ENCODE assay signal across 25 cellular contexts in genomic region chr12:127980585-127980984, GRCh38.
DNase-seq lines count a peak whose midpoint lies in the region; ATAC-seq, FAIRE-seq and TF ChIP-seq lines count a peak whose summit lies in the region.
"Had no signal": no experiment of that assay in that cellular context is flagged by ENCODE, and none has a peak within 500 bp of the region (broad histone marks: within the 10 kb centered on the region; RNA-seq: fewer than 3 reads in every experiment).

No MANE protein-coding gene starts in this region.

- TF ChIP-seq POLR2A in H1 (IDR thresholded peaks at IDR 0.05; ENCODE audit: control extremely low read depth in 1 of 2, low read depth in 2 of 2, low read length in 2 of 2), result no peak

- no peak overlapping the region for H2BK20ac ChIP-seq in H1 (ENCODE audit: low read length)

- H3K9ac ChIP-seq in H1 (replicated peaks in 1 of 4; ENCODE audit: extremely low read depth in 1 of 4, low read depth in 3 of 4, low read length in 3 of 4) (no peak overlapping the region), mesendoderm (ENCODE audit: low read length) (no peak overlapping the region)
- H3K9ac ChIP-seq: BLaER1 treated with 17β-estradiol and CSF1 and Interleukin-3, amounts not matched to agents 10 nM and 100 nM had no signal

- H3K79me2 ChIP-seq in H1 (ENCODE audit: control insufficient read depth in 1 of 2, insufficient read depth in 2 of 2, low read length in 2 of 2) (no peaks in the 10 kb centered on the region), mesendoderm (ENCODE audit: control insufficient read depth, insufficient read depth, low read length) (no peaks in the 10 kb centered on the region), osteoblast (ENCODE audit: insufficient read depth, low read length) (no peaks in the 10 kb centered on the region)

- H2BK5ac ChIP-seq in H1 (ENCODE audit: low read depth, low read length) (no peak overlapping the region), mesendoderm (ENCODE audit: low read length) (no peak overlapping the region)

- H3K4me1 ChIP-seq in H1 (replicated peaks in 1 of 4; ENCODE audit: control insufficient read depth in 3 of 4, insufficient read depth in 4 of 4, low read length in 3 of 4) (no peaks in the 10 kb centered on the region), mesendoderm (ENCODE audit: control insufficient read depth, low read depth, low read length) (no peaks in the 10 kb centered on the region), osteoblast (ENCODE audit: insufficient read depth, low read length) (no peaks in the 10 kb centered on the region)
- H3K4me1 ChIP-seq: A549, BE2C, HAP-1 had no signal

- H2AK5ac ChIP-seq in H1 (ENCODE audit: low read depth, low read length) (no peak overlapping the region), mesendoderm (ENCODE audit: low read length) (no peak overlapping the region)

- no peak overlapping the region for H3K4me2 ChIP-seq in H1 (ENCODE audit: insufficient read depth in 1 of 2, low read depth in 2 of 2, low read length in 2 of 2)
- no peak overlapping the region for H3K4me2 ChIP-seq in mesendoderm (ENCODE audit: low read length)
- no peak overlapping the region for H3K4me2 ChIP-seq in osteoblast (ENCODE audit: insufficient read depth, low read length)
- H3K4me2 ChIP-seq: A549; BLaER1 treated with 17β-estradiol and CSF1 and Interleukin-3, amounts not matched to agents 10 nM and 100 nM had no signal

- no peaks in the 10 kb centered on the region; a peak in 2 of 4 replicates for H3K9me3 ChIP-seq in H1 (ENCODE audit: insufficient read depth in 2 of 2, low read depth in 1 of 2, low read length in 1 of 2)
- no peaks in the 10 kb centered on the region for H3K9me3 ChIP-seq in osteoblast (ENCODE audit: low read depth, low read length)
- H3K9me3 ChIP-seq: A549, BE2C, HAP-1 had no signal

- DNase-seq in H7, result peak; percentile 55
- DNase-seq in H1 (ENCODE audit: low read depth in 1 of 2, low spot score in 2 of 2), result no peak
- DNase-seq in mesendoderm, result peak; percentile 18
- DNase-seq in osteoblast (ENCODE audit: insufficient read length, low spot score, missing footprints), result peak; percentile 70
- no peak for DNase-seq in NCI-H2171 treated with DMSO at 0.1 percent for 48 hours (lab: John Stamatoyannopoulos, UW)
- DNase-seq in NCI-H69 (lab: John Stamatoyannopoulos, UW), result no peak
- DNase-seq: 8988T; ACHN; AML-193; BE2C; CD4-positive, alpha-beta T cell; CD8-positive, alpha-beta memory T cell; DMS 273 treated with DMSO at 0.1 percent for 48 hours; DMS79; EL; GDM1; GOT3; HFFc6 had no signal

- H3K27ac ChIP-seq in H1 (ENCODE audit: low read depth, low read length) (no peak overlapping the region), mesendoderm (ENCODE audit: low read depth, low read length) (no peak overlapping the region), osteoblast (ENCODE audit: low read depth, low read length) (no peak overlapping the region)
- H3K27ac ChIP-seq: A549; BLaER1 treated with 17β-estradiol and CSF1 and Interleukin-3, amounts not matched to agents 10 nM and 100 nM had no signal

- peak; percentile 48 to 52 (median 50) for TF ChIP-seq CTCF in H1 (IDR thresholded peaks at IDR 0.05; ENCODE audit: control extremely low read depth in 1 of 3, insufficient read depth in 1 of 3, low read depth in 1 of 3, low read length in 3 of 3)
- TF ChIP-seq CTCF in osteoblast (IDR thresholded peaks at IDR 0.05; ENCODE audit: extremely low read depth, low read depth, low read length), result no peak

- no peak overlapping the region for H2BK15ac ChIP-seq in H1 (ENCODE audit: low read length)
- H2BK15ac ChIP-seq in mesendoderm (replicated peaks; ENCODE audit: low read depth), result no peak overlapping the region

- H3K23ac ChIP-seq in H1 (ENCODE audit: insufficient read length) (no peak overlapping the region), mesendoderm (ENCODE audit: low read length) (no peak overlapping the region)

- H2BK12ac ChIP-seq in H1 (ENCODE audit: low read depth, low read length), result no peak overlapping the region

- no peak for FAIRE-seq in H1 (lab: Jason Lieb, UNC)
- FAIRE-seq: A549, D721Med, GM12891, GM18507 had no signal

- no peaks in the 10 kb centered on the region for H3K79me1 ChIP-seq in H1 (ENCODE audit: low read depth, low read length)
- H3K79me1 ChIP-seq in mesendoderm (ENCODE audit: low read length), result no peaks in the 10 kb centered on the region

- no peak overlapping the region for H3K56ac ChIP-seq in H1 (replicated peaks; ENCODE audit: insufficient read length, low read depth, low read length)
- no peak overlapping the region for H3K56ac ChIP-seq in mesendoderm (ENCODE audit: low read length)

- no peaks in the 10 kb centered on the region for H3K36me3 ChIP-seq in H7 (replicated peaks; ENCODE audit: control insufficient read depth, insufficient read depth, low read length)
- no peaks in the 10 kb centered on the region for H3K36me3 ChIP-seq in H1 (ENCODE audit: control insufficient read depth in 2 of 4, insufficient read depth in 4 of 4, low read length in 3 of 4)
- no peaks in the 10 kb centered on the region for H3K36me3 ChIP-seq in mesendoderm (ENCODE audit: control insufficient read depth, insufficient read depth, low read length)
- no peaks in the 10 kb centered on the region for H3K36me3 ChIP-seq in osteoblast (ENCODE audit: insufficient read depth, low read length)
- H3K36me3 ChIP-seq: BE2C; BLaER1 treated with 17β-estradiol and CSF1 and Interleukin-3, amounts not matched to agents 10 nM and 100 nM; HAP-1 had no signal

- H2BK120ac ChIP-seq in H1 (replicated peaks; ENCODE audit: low read depth, low read length) (no peak overlapping the region), mesendoderm (ENCODE audit: low read depth, low read length) (no peak overlapping the region)

- CTCF ChIA-PET in H1 (lab: Charles Lee; ENCODE audit: partially characterized antibody), result interaction anchor here (0.6 to 2.0 kb wide), 3 partner anchors 13 to 1980 kb away, joined by 3 to 7 read pairs (median 3); no protein-coding TSS in a partner anchor

- H3K14ac ChIP-seq in H1 (ENCODE audit: insufficient read length), result no peak overlapping the region

- H3K23me2 ChIP-seq in H1 (ENCODE audit: low read depth, low read length), result no peaks in the 10 kb centered on the region

- H2AFZ ChIP-seq in H1 (ENCODE audit: low read length), result no peak overlapping the region
- no peak overlapping the region for H2AFZ ChIP-seq in osteoblast (ENCODE audit: low read length)

- no peak for ATAC-seq in HG02759 (IDR thresholded peaks at IDR 0.05; ENCODE audit: unreplicated experiment)
- ATAC-seq: A549 had no signal

- H3K27me3 ChIP-seq in H7 (ENCODE audit: control insufficient read depth, insufficient read depth, low read length) (no peaks in the 10 kb centered on the region), H1 (replicated peaks in 1 of 4; ENCODE audit: control insufficient read depth in 3 of 4, extremely low read depth in 1 of 4, insufficient read depth in 3 of 4, low read length in 3 of 4) (no peaks in the 10 kb centered on the region), mesendoderm (ENCODE audit: insufficient read depth, low read length, poor library complexity) (no peaks in the 10 kb centered on the region), osteoblast (ENCODE audit: insufficient read depth, low read length) (no peaks in the 10 kb centered on the region)
- H3K27me3 ChIP-seq: BE2C; BLaER1 treated with 17β-estradiol and CSF1 and Interleukin-3, amounts not matched to agents 10 nM and 100 nM had no signal

- TF ChIP-seq EP300 in H1 (IDR thresholded peaks at IDR 0.05; ENCODE audit: borderline replicate concordance in 1 of 2, low read depth in 2 of 2, low read length in 2 of 2), result no peak

- H4K91ac ChIP-seq in H1 (replicated peaks; ENCODE audit: insufficient read length, low read length), result no peak overlapping the region

- WGBS in H1 (ENCODE audit: extremely low coverage in 1 of 2, insufficient coverage in 1 of 2, insufficient read length in 1 of 2, insufficient replicate concordance in 2 of 2, low coverage in 1 of 2, low lambda C conversion rate in 2 of 2, missing lambda C conversion rate in 1 of 2), 2 experiments, result 88% methylated on average over 4 of the region's 4 CpGs; no CpG with 5 or more reads in 1 of the 2 experiments
- no CpG with 5 or more reads among the region's 4 CpGs for WGBS in mesendoderm (ENCODE audit: extremely low coverage, insufficient coverage, low lambda C conversion rate)

- H4K8ac ChIP-seq in H1 (ENCODE audit: extremely low read depth, insufficient read depth, low read length) (no peak overlapping the region), mesendoderm (ENCODE audit: low read depth, low read length) (no peak overlapping the region)

- H4K20me1 ChIP-seq in H1 (replicated peaks in 1 of 2; ENCODE audit: control insufficient read depth in 1 of 2, insufficient read depth in 2 of 2, low read length in 2 of 2), result no peaks in the 10 kb centered on the region
- H4K20me1 ChIP-seq in osteoblast (ENCODE audit: insufficient read depth, low read length), result no peaks in the 10 kb centered on the region
- H4K20me1 ChIP-seq: BLaER1 treated with 17β-estradiol and CSF1 and Interleukin-3, amounts not matched to agents 10 nM and 100 nM had no signal

- no peak overlapping the region for H3K18ac ChIP-seq in H1 (ENCODE audit: extremely low read depth, low read length)
- H3K18ac ChIP-seq in mesendoderm (ENCODE audit: low read length), result no peak overlapping the region

- POLR2A ChIA-PET in H1 (lab: Charles Lee; ENCODE audit: partially characterized antibody), result no interaction called here

- H4K5ac ChIP-seq in H1 (ENCODE audit: insufficient read length, low read depth, low read length) (no peak overlapping the region), mesendoderm (ENCODE audit: low read length) (no peak overlapping the region)

- H3K4ac ChIP-seq in H1 (replicated peaks; ENCODE audit: insufficient read length, low read depth, low read length) (no peak overlapping the region), mesendoderm (ENCODE audit: low read depth, low read length) (no peak overlapping the region)

- peak; percentile 38 to 47; a peak in 3 of 4 replicates for TF ChIP-seq RAD21 in H1 (IDR thresholded peaks at IDR 0.05 in 1 of 2, conservative IDR thresholded peaks at IDR 0.05 in 1 of 2; ENCODE audit: low read depth in 2 of 2, low read length in 2 of 2)

- no peak overlapping the region for H3K4me3 ChIP-seq in H7 (ENCODE audit: insufficient read depth, low read depth, low read length)
- no peak overlapping the region for H3K4me3 ChIP-seq in H1 (ENCODE audit: extremely low read depth in 1 of 4, insufficient read depth in 2 of 4, low read depth in 3 of 4, low read length in 4 of 4)
- H3K4me3 ChIP-seq in mesendoderm (ENCODE audit: low read length), result no peak overlapping the region
- H3K4me3 ChIP-seq in osteoblast (ENCODE audit: insufficient read depth, low read length), result no peak overlapping the region
- H3K4me3 ChIP-seq: A549; BLaER1 treated with 17β-estradiol and CSF1 and Interleukin-3, amounts not matched to agents 10 nM and 100 nM; HAP-1 had no signal

TF ChIP-seq in H1, 55 proteins besides CTCF, POLR2A, EP300 and RAD21:
- TF ChIP-seq KDM1A (IDR thresholded peaks at IDR 0.05; ENCODE audit: borderline replicate concordance, low read length) (no peak), ASH2L (IDR thresholded peaks at IDR 0.05; ENCODE audit: low read length) (no peak), EGR1 (IDR thresholded peaks at IDR 0.05; ENCODE audit: borderline replicate concordance, low read depth, low read length) (no peak), PHF8 (conservative IDR thresholded peaks at IDR 0.05; ENCODE audit: low read depth, low read length) (no peak)

Comparison
In these comparisons a context has a peak if more than half of its experiments do, and no peak if none do; other contexts are left out.
1. DNase-seq: peak in H7 (single experiment), mesendoderm (single experiment) and osteoblast (single experiment); none in H1 (0 of 2), NCI-H2171 treated with DMSO at 0.1 percent for 48 hours (single experiment) and NCI-H69 (single experiment).